13 cellular contexts compared by ENCODE assay signal in the genomic region with DNA sequence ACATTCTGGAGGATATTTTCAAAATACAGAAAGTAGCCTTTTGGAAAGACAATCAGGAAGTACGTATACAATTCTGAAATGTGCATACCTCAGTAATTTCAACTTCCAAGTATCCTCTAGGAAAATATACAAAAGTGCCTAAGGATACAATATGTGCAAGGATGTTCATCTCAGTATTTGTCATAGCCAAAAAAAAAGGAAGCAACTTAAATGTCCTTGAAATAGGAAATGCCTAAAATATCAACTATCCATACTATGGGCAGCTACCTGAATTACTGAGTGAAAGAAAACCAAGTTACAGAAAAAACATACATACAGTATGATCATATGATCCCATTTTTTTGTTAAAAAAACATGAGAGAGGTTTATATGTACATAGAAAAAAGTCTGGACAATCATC. TPM values are rescaled to one million over a fixed set of nuclear protein-coding genes. Genes with fewer than 3 reads are reported as not detected.
A peak's percentile ranks its signal among the peaks of the same experiment; 100 is the strongest.
DNase-seq lines count a peak whose midpoint lies in the region; ATAC-seq and TF ChIP-seq lines count a peak whose summit lies in the region.
"Had no signal": no experiment of that assay in that cellular context is flagged by ENCODE, and none has a peak within 500 bp of the region (broad histone marks: within the 10 kb centered on the region; RNA-seq: fewer than 3 reads in every experiment).

No MANE protein-coding gene starts in this region.

- H3K27me3 ChIP-seq in Karpas-422 (ENCODE audit: low read length) (no peaks in the 10 kb centered on the region), neural cell (ENCODE audit: insufficient read depth, low read depth, low read length) (no peaks in the 10 kb centered on the region), ascending aorta (no peaks in the 10 kb centered on the region)
- H3K27me3 ChIP-seq: tibial nerve had no signal

- H3K4me3 Mint-ChIP-seq in activated CD4-positive, alpha-beta T cell treated with anti-CD3 and anti-CD28 coated beads for 36 hours: peak overlapping the region; percentile 98
- peak overlapping the region; percentile 97 for H3K4me3 Mint-ChIP-seq in activated naive CD8-positive, alpha-beta T cell treated with anti-CD3 and anti-CD28 coated beads, Interleukin-2, amount 10 ng/mL, durations not matched to agents 7 days and 5 days

- H3K36me3 Mint-ChIP-seq in activated CD4-positive, alpha-beta T cell treated with anti-CD3 and anti-CD28 coated beads for 36 hours (ENCODE audit: low read depth): peaks cover 45% of the 10 kb centered on the region
- H3K36me3 Mint-ChIP-seq in activated naive CD8-positive, alpha-beta T cell treated with anti-CD3 and anti-CD28 coated beads, Interleukin-2, amount 10 ng/mL, durations not matched to agents 7 days and 5 days: peaks cover 11% of the 10 kb centered on the region

- peak overlapping the region; percentile 77 for H3K9ac ChIP-seq in Karpas-422 (ENCODE audit: low read length)
- H3K9ac ChIP-seq in neural cell (ENCODE audit: low read length): peak overlapping the region; percentile 95

- H3K4me3 ChIP-seq in Karpas-422 (ENCODE audit: low read length): peak overlapping the region; percentile 81
- H3K4me3 ChIP-seq in neural cell (ENCODE audit: low read length): peak overlapping the region; percentile 95
- no peak overlapping the region for H3K4me3 ChIP-seq in ascending aorta

- ATAC-seq in activated CD4-positive, alpha-beta T cell treated with anti-CD3 and anti-CD28 coated beads for 36 hours: no peak
- no peak for ATAC-seq in activated naive CD8-positive, alpha-beta T cell treated with anti-CD3 and anti-CD28 coated beads, Interleukin-2, amount 10 ng/mL, durations not matched to agents 7 days and 5 days (ENCODE audit: low read depth)
- ATAC-seq in HG03469 (IDR thresholded peaks at IDR 0.05; ENCODE audit: unreplicated experiment): no peak

- H3K4me1 Mint-ChIP-seq in activated CD4-positive, alpha-beta T cell treated with anti-CD3 and anti-CD28 coated beads for 36 hours: peaks cover 50% of the 10 kb centered on the region
- peaks cover 30% of the 10 kb centered on the region for H3K4me1 Mint-ChIP-seq in activated naive CD8-positive, alpha-beta T cell treated with anti-CD3 and anti-CD28 coated beads, Interleukin-2, amount 10 ng/mL, durations not matched to agents 7 days and 5 days

- DNase-seq in activated CD4-positive, alpha-beta T cell treated with anti-CD3 and anti-CD28 coated beads for 36 hours: no peak
- DNase-seq in activated CD4-positive, alpha-beta T cell treated with anti-CD3 and anti-CD28 coated beads, Interleukin-2, amount 50 U/mL, for 4 hours: no peak
- DNase-seq in Karpas-422 (no peak), ascending aorta (ENCODE audit: low spot score in 2 of 2) (no peak), NCI-H2227 (lab: John Stamatoyannopoulos, UW; ENCODE audit: unreplicated experiment) (no peak)
- no peak for DNase-seq in activated naive CD8-positive, alpha-beta T cell treated with anti-CD3 and anti-CD28 coated beads, Interleukin-2, amount 10 ng/mL, durations not matched to agents 7 days and 5 days
- DNase-seq: GDM1, NCI-H1436 treated with DMSO at 0.1 percent for 48 hours, posterior cingulate gyrus had no signal

- TF ChIP-seq EP300 in neural cell (conservative IDR thresholded peaks at IDR 0.05; ENCODE audit: poor library complexity, severe bottlenecking): no peak

- H3K9me2 ChIP-seq in Karpas-422 (replicated peaks; ENCODE audit: insufficient read depth, low read length) (no peaks in the 10 kb centered on the region), neural cell (ENCODE audit: insufficient read depth, low read length) (no peaks in the 10 kb centered on the region)

- CTCF ChIA-PET in activated CD4-positive, alpha-beta T cell treated with anti-CD3 and anti-CD28 coated beads for 36 hours (lab: Charles Lee): interaction anchor here (0.7 to 6.3 kb wide), 8 partner anchors 11 to 258 kb away, joined by 3 to 91 read pairs (median 10); a partner anchor contains a TSS

- H3K79me2 ChIP-seq in Karpas-422 (ENCODE audit: low read length) (peaks cover 60% of the 10 kb centered on the region), neural cell (replicated peaks; ENCODE audit: insufficient read depth, low read length) (peaks cover 31% of the 10 kb centered on the region)

- intact Hi-C loops in activated CD4-positive, alpha-beta T cell treated with anti-CD3 and anti-CD28 coated beads for 36 hours (cut with DNase I, micrococcal nuclease): loop anchor here in 1 of 2 experiments (5.0 kb wide), 4 partner anchors 276 to 334 kb away; a partner anchor contains a TSS
- intact Hi-C loops in ascending aorta (cut with DNase I): no loop called here

- H3F3A ChIP-seq in neural cell (ENCODE audit: insufficient read depth, low read length, poor library complexity, severe bottlenecking): peaks cover 8% of the 10 kb centered on the region

- H3K27ac ChIP-seq in Karpas-422 (ENCODE audit: low read length) (peak overlapping the region; percentile 48), neural cell (ENCODE audit: low read length) (no peak overlapping the region), ascending aorta (no peak overlapping the region)
- H3K27ac ChIP-seq: tibial nerve had no signal

- no peaks in the 10 kb centered on the region for H3K9me3 Mint-ChIP-seq in activated CD4-positive, alpha-beta T cell treated with anti-CD3 and anti-CD28 coated beads for 36 hours (ENCODE audit: low read depth)
- no peaks in the 10 kb centered on the region for H3K9me3 Mint-ChIP-seq in activated naive CD8-positive, alpha-beta T cell treated with anti-CD3 and anti-CD28 coated beads, Interleukin-2, amount 10 ng/mL, durations not matched to agents 7 days and 5 days

- TF ChIP-seq RAD21 in neural cell (conservative IDR thresholded peaks at IDR 0.05): no peak

- H3K9me3 ChIP-seq in Karpas-422 (ENCODE audit: low read length) (no peaks in the 10 kb centered on the region), neural cell (ENCODE audit: low read length) (no peaks in the 10 kb centered on the region), ascending aorta (no peaks in the 10 kb centered on the region)
- H3K9me3 ChIP-seq: tibial nerve had no signal

- peaks cover 29% of the 10 kb centered on the region; the same call in 1 of the 2 replicates for H3K36me3 ChIP-seq in Karpas-422 (ENCODE audit: insufficient read depth, low read length)
- no peaks in the 10 kb centered on the region for H3K36me3 ChIP-seq in neural cell (ENCODE audit: insufficient read depth, low read length)
- peaks cover 0 to 3% of the 10 kb centered on the region in 2 donors for H3K36me3 ChIP-seq in ascending aorta

- H2AFZ ChIP-seq in Karpas-422 (ENCODE audit: low read length): no peak overlapping the region
- H2AFZ ChIP-seq in neural cell (ENCODE audit: low read depth, low read length): no peak overlapping the region

- H3K4me1 ChIP-seq in Karpas-422 (ENCODE audit: low read length) (peaks cover 23% of the 10 kb centered on the region), ascending aorta (peaks cover 4 to 9% of the 10 kb centered on the region in 2 donors)

- H4K20me1 ChIP-seq in Karpas-422 (ENCODE audit: insufficient read depth, low read depth, low read length): no peaks in the 10 kb centered on the region
- no peaks in the 10 kb centered on the region for H4K20me1 ChIP-seq in neural cell (ENCODE audit: insufficient read depth)

- H3K4me2 ChIP-seq in Karpas-422 (ENCODE audit: low read depth, low read length, poor library complexity, severe bottlenecking): peak overlapping the region; percentile 89
- H3K4me2 ChIP-seq in neural cell (ENCODE audit: low read length): peak overlapping the region; percentile 96

- POLR2A ChIA-PET in activated CD4-positive, alpha-beta T cell treated with anti-CD3 and anti-CD28 coated beads for 36 hours (lab: Charles Lee): interaction anchor here (1.1 kb wide), 1 partner anchor 111 kb away, joined by 3 read pairs; no protein-coding TSS in a partner anchor
- POLR2A ChIA-PET in activated naive CD8-positive, alpha-beta T cell treated with anti-CD3 and anti-CD28 coated beads, Interleukin-2, amount 10 ng/mL, durations not matched to agents 7 days and 5 days (lab: Charles Lee): interaction anchor here (1.8 kb wide), 1 partner anchor 8 kb away, joined by 4 read pairs; no protein-coding TSS in a partner anchor

- peaks cover 2% of the 10 kb centered on the region for H3K27me3 Mint-ChIP-seq in activated CD4-positive, alpha-beta T cell treated with anti-CD3 and anti-CD28 coated beads for 36 hours
- H3K27me3 Mint-ChIP-seq in activated naive CD8-positive, alpha-beta T cell treated with anti-CD3 and anti-CD28 coated beads, Interleukin-2, amount 10 ng/mL, durations not matched to agents 7 days and 5 days: peaks cover 3% of the 10 kb centered on the region

- TF ChIP-seq CTCF in neural cell (IDR thresholded peaks at IDR 0.05; ENCODE audit: poor library complexity, severe bottlenecking) (no peak), ascending aorta (IDR thresholded peaks at IDR 0.05) (no peak)

- peak overlapping the region; percentile 99 for H3K27ac Mint-ChIP-seq in activated CD4-positive, alpha-beta T cell treated with anti-CD3 and anti-CD28 coated beads for 36 hours
- peak overlapping the region; percentile 98 for H3K27ac Mint-ChIP-seq in activated naive CD8-positive, alpha-beta T cell treated with anti-CD3 and anti-CD28 coated beads, Interleukin-2, amount 10 ng/mL, durations not matched to agents 7 days and 5 days

TF ChIP-seq in neural cell, 6 proteins besides CTCF, POLR2A, EP300 and RAD21 (continues in another document):
- TF ChIP-seq SMC3 (conservative IDR thresholded peaks at IDR 0.05; ENCODE audit: poor library complexity): no peak
- TF ChIP-seq POLR2AphosphoS5 (IDR thresholded peaks at IDR 0.05): no peak

RNA-seq across cellular contexts. Expression of a gene that starts 1.5 kb away (rescaled TPM):
- 10 to 100 TPM; 45.9 to 46.0 TPM for total RNA-seq in activated CD4-positive, alpha-beta T cell treated with anti-CD3 and anti-CD28 coated beads for 36 hours
- 17.2 and 37.3 TPM in 2 replicates for total RNA-seq in Karpas-422 (2014; rRNA removed; shearing (Covaris generic); ENCODE audit: low replicate concordance)
- total RNA-seq in activated naive CD8-positive, alpha-beta T cell treated with anti-CD3 and anti-CD28 coated beads, Interleukin-2, amount 10 ng/mL, durations not matched to agents 7 days and 5 days: 10 to 100 TPM; 18.5 to 19.9 TPM
- polyA plus RNA-seq in neural cell: 85.6 and 104 TPM in 2 replicates
- polyA minus RNA-seq in neural cell: 54.0 and 54.1 TPM in 2 replicates
- total RNA-seq in ascending aorta: 24.2 TPM

RNA-seq across cellular contexts. Expression of a gene that starts 12.6 kb away (rescaled TPM):
- total RNA-seq in activated CD4-positive, alpha-beta T cell treated with anti-CD3 and anti-CD28 coated beads for 36 hours: 10 to 100 TPM; 29.5 to 36.2 TPM
- total RNA-seq in Karpas-422 (2014; rRNA removed; shearing (Covaris generic); ENCODE audit: low replicate concordance): 42.9 and 53.1 TPM in 2 replicates
- total RNA-seq in activated naive CD8-positive, alpha-beta T cell treated with anti-CD3 and anti-CD28 coated beads, Interleukin-2, amount 10 ng/mL, durations not matched to agents 7 days and 5 days: 10 to 100 TPM; 45.3 to 46.0 TPM
- polyA plus RNA-seq in neural cell: 24.6 and 27.8 TPM in 2 replicates
- 36.3 and 39.9 TPM in 2 replicates for polyA minus RNA-seq in neural cell
- 21.6 TPM for total RNA-seq in ascending aorta

RNA-seq across cellular contexts. Expression of a gene that starts 33.9 kb away (rescaled TPM):
- 1 to 10 TPM; 1.1 to 1.3 TPM for total RNA-seq in activated CD4-positive, alpha-beta T cell treated with anti-CD3 and anti-CD28 coated beads for 36 hours
- total RNA-seq in Karpas-422 (2014; rRNA removed; shearing (Covaris generic); ENCODE audit: low replicate concordance): 0.63 and 2.4 TPM in 2 replicates
- total RNA-seq in activated naive CD8-positive, alpha-beta T cell treated with anti-CD3 and anti-CD28 coated beads, Interleukin-2, amount 10 ng/mL, durations not matched to agents 7 days and 5 days: 1 to 10 TPM in 1 of 2 experiments, under 1 TPM in 1; 0.99 to 1.3 TPM
- 8.7 and 9.5 TPM in 2 replicates for polyA plus RNA-seq in neural cell
- 9.3 and 11.5 TPM in 2 replicates for polyA minus RNA-seq in neural cell
- total RNA-seq in ascending aorta: 1.3 TPM
- total RNA-seq: H4 had no signal

Comparison
In these comparisons a context has a peak if more than half of its experiments do, and no peak if none do; other contexts are left out.
1. H3K4me3 ChIP-seq: peak in Karpas-422 (single experiment) and neural cell (single experiment); none in ascending aorta (0 of 2).